In the genomic region with DNA sequence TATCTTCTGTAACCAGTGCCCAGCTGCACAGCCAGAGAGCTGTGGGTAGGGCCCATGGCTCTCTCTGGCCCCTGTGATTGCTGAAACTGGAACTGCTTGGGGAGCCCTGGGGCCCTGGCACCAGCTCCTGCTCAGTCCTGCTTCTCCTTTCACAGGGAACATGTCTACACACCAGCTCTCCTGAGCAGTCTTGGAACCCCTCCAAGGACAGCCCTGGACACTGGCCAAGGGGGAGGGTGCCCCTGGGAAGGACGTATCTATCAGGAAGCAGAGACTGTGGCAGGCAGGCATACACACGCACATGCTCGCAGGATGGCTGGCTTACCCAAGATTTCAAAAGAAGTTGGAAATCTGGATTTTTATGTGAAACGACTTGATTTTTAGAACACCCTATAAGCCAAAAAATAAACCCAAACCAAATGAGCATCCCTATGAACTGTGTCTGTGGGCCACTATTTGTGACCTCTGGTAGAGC, we compare ENCODE assay signal across 8 cellular contexts.
DNase-seq lines count a peak whose midpoint lies in the region; ATAC-seq and TF ChIP-seq lines count a peak whose summit lies in the region.

No MANE protein-coding gene starts in this region.

- DNase-seq in DMS 273 treated with DMSO at 0.1 percent for 48 hours (lab: John Stamatoyannopoulos, UW) (peak; percentile 88), Kasumi-1 (lab: John Stamatoyannopoulos, UW) (peak; percentile 85 to 87), RWPE1 (ENCODE audit: low spot score) (peak; percentile 99), activated gamma-delta T cell treated with Interleukin-2 at 50 U/mL for 16 hours (no peak)
- DNase-seq in central memory CD8-positive, alpha-beta T cell (ENCODE audit: low spot score in 2 of 2), result no peak
- DNase-seq in stimulated activated naive CD8-positive, alpha-beta T cell treated with anti-CD3 and anti-CD28 coated beads, Interleukin-15, amount 100 ng/mL, for 72 hours, result no peak

- H3K36me3 Mint-ChIP-seq in central memory CD8-positive, alpha-beta T cell (ENCODE audit: insufficient read depth), result peaks cover 7% of the 10 kb centered on the region

- H3K27ac Mint-ChIP-seq in central memory CD8-positive, alpha-beta T cell (ENCODE audit: low read depth), result peak overlapping the region; percentile 74
- H3K27ac Mint-ChIP-seq in stimulated activated naive CD8-positive, alpha-beta T cell treated with anti-CD3 and anti-CD28 coated beads, Interleukin-15, amount 100 ng/mL, for 72 hours, result peak overlapping the region; percentile 80 to 84

- peak overlapping the region; percentile 99 for H3K27ac ChIP-seq in RWPE1
- peak overlapping the region; percentile 95 for H3K27ac ChIP-seq in layer of hippocampus (ENCODE audit: low read depth, low read length)

- POLR2A ChIA-PET in RWPE1 (lab: Yijun Ruan, JAX; ENCODE audit: low non-redundant PET), result interaction anchor here (0.6 kb wide), 1 partner anchor 143 kb away, joined by 5 read pairs; a partner anchor contains a TSS

- H3K27me3 ChIP-seq in layer of hippocampus (ENCODE audit: control insufficient read depth, insufficient read depth, low read length), result no peaks in the 10 kb centered on the region

- no peaks in the 10 kb centered on the region for H3K9me3 Mint-ChIP-seq in central memory CD8-positive, alpha-beta T cell
- H3K9me3 Mint-ChIP-seq in stimulated activated naive CD8-positive, alpha-beta T cell treated with anti-CD3 and anti-CD28 coated beads, Interleukin-15, amount 100 ng/mL, for 72 hours, result no peaks in the 10 kb centered on the region

- peaks cover 56% of the 10 kb centered on the region for H3K4me1 Mint-ChIP-seq in central memory CD8-positive, alpha-beta T cell
- H3K4me1 Mint-ChIP-seq in stimulated activated naive CD8-positive, alpha-beta T cell treated with anti-CD3 and anti-CD28 coated beads, Interleukin-15, amount 100 ng/mL, for 72 hours, result peaks cover 79% of the 10 kb centered on the region

- no peak for ATAC-seq in central memory CD8-positive, alpha-beta T cell (replicated peaks; ENCODE audit: extremely low read depth, poor library complexity, severe bottlenecking)
- ATAC-seq in stimulated activated naive CD8-positive, alpha-beta T cell treated with anti-CD3 and anti-CD28 coated beads, Interleukin-15, amount 100 ng/mL, for 72 hours, result no peak
- ATAC-seq in HG02610 (IDR thresholded peaks at IDR 0.05; ENCODE audit: unreplicated experiment), result no peak

- peak overlapping the region; percentile 45 for H3K4me3 Mint-ChIP-seq in central memory CD8-positive, alpha-beta T cell
- H3K4me3 Mint-ChIP-seq in stimulated activated naive CD8-positive, alpha-beta T cell treated with anti-CD3 and anti-CD28 coated beads, Interleukin-15, amount 100 ng/mL, for 72 hours, result peak overlapping the region; percentile 66 to 69

- H3K27me3 Mint-ChIP-seq in central memory CD8-positive, alpha-beta T cell, result no peaks in the 10 kb centered on the region
- no peaks in the 10 kb centered on the region for H3K27me3 Mint-ChIP-seq in stimulated activated naive CD8-positive, alpha-beta T cell treated with anti-CD3 and anti-CD28 coated beads, Interleukin-15, amount 100 ng/mL, for 72 hours

- no peak for TF ChIP-seq CTCF in RWPE1 (conservative IDR thresholded peaks at IDR 0.05; ENCODE audit: low read depth)

- CTCF ChIA-PET in RWPE1 (lab: Yijun Ruan, JAX), result interaction anchor here (1.0 kb wide), 1 partner anchor 19 kb away, joined by 4 read pairs; no protein-coding TSS in a partner anchor

Comparison
In these comparisons a context has a peak if more than half of its experiments do, and no peak if none do; other contexts are left out.
1. DNase-seq: peak in DMS 273 treated with DMSO at 0.1 percent for 48 hours (single experiment), Kasumi-1 (2 of 2) and RWPE1 (single experiment); none in central memory CD8-positive, alpha-beta T cell (0 of 2), stimulated activated naive CD8-positive, alpha-beta T cell treated with anti-CD3 and anti-CD28 coated beads, Interleukin-15, amount 100 ng/mL, for 72 hours (0 of 2) and activated gamma-delta T cell treated with Interleukin-2 at 50 U/mL for 16 hours (single experiment).